ENCODE assay signal across 8 cellular contexts in genomic region chr5:57173318-57174127, GRCh38. TPM values are rescaled to one million over a fixed set of nuclear protein-coding genes. Genes with fewer than 3 reads are reported as not detected.
A peak's percentile ranks its signal among the peaks of the same experiment; 100 is the strongest.
DNase-seq lines count a peak whose midpoint lies in the region; ATAC-seq and TF ChIP-seq lines count a peak whose summit lies in the region.

GPBP1 (plus strand) TSS chr5:57174059; CDS start chr5:57214131, 40,072 bp downstream.

- H3K4me1 ChIP-seq in RWPE2 (ENCODE audit: insufficient read depth, poor library complexity, severe bottlenecking): peaks cover 6% of the 10 kb centered on the region

- H3K4me3 ChIP-seq in RWPE2 (ENCODE audit: severe bottlenecking) (peak within 1 kb of the TSS; percentile 93), fibroblast of mammary gland (ENCODE audit: control insufficient read depth, low read depth, low read length) (peak within 1 kb of the TSS; percentile 92)

- peak within 1 kb of the TSS; percentile 96 for H3K4me3 Mint-ChIP-seq in activated T-helper 2 cell treated with anti-CD3 and anti-CD28 coated beads, Interferon-gamma antibody, Interleukin-2, Interleukin-4, amounts not matched to agents 10 μg/mL and 5 μg/mL and 100 μg/mL, durations not matched to agents 14 hours and 24 hours and 36 hours (ENCODE audit: low read depth)
- peak within 1 kb of the TSS; percentile 98 for H3K4me3 Mint-ChIP-seq in natural killer cell

- intact Hi-C loops in activated T-helper 2 cell treated with anti-CD3 and anti-CD28 coated beads, Interferon-gamma antibody, Interleukin-2, Interleukin-4, amounts not matched to agents 10 μg/mL and 5 μg/mL and 100 μg/mL, durations not matched to agents 14 hours and 24 hours and 36 hours (cut with micrococcal nuclease): loop anchor here (1.0 to 5.0 kb wide), 10 partner anchors 36 to 1865 kb away; partner anchors contain the start of genes MIER3, PLK2 and SETD9
- intact Hi-C loops in natural killer cell (cut with micrococcal nuclease): loop anchor here (2.0 to 10.0 kb wide), 4 partner anchors 34 to 1179 kb away; partner anchors contain the start of gene IL6ST

- peak; percentile 100 for DNase-seq in EH (ENCODE audit: low read depth)
- peak; percentile 99 for DNase-seq in H4 (ENCODE audit: low spot score)
- DNase-seq in LoVo (ENCODE audit: low spot score): peak; percentile 99
- DNase-seq in RWPE2 (ENCODE audit: low spot score): peak; percentile 99
- peak; percentile 96 for DNase-seq in activated T-helper 2 cell treated with anti-CD3 and anti-CD28 coated beads, Interferon-gamma antibody, Interleukin-2, Interleukin-4, amounts not matched to agents 10 μg/mL and 5 μg/mL and 100 μg/mL, durations not matched to agents 14 hours and 24 hours and 36 hours (ENCODE audit: low spot score)
- DNase-seq in fibroblast of mammary gland (ENCODE audit: low read depth): peak; percentile 99
- peak; percentile 97 for DNase-seq in natural killer cell
- peak; percentile 99 for DNase-seq in stimulated activated naive CD4-positive, alpha-beta T cell treated with Interleukin-2 at 50 U/mL for 16 hours (lab: John Stamatoyannopoulos, UW)

- peaks cover 28% of the 10 kb centered on the region for H3K36me3 ChIP-seq in RWPE2 (ENCODE audit: low read depth)

- peak within 1 kb of the TSS; percentile 85 for H3K27ac ChIP-seq in RWPE2 (ENCODE audit: poor library complexity, severe bottlenecking)

- H3K27me3 Mint-ChIP-seq in activated T-helper 2 cell treated with anti-CD3 and anti-CD28 coated beads, Interferon-gamma antibody, Interleukin-2, Interleukin-4, amounts not matched to agents 10 μg/mL and 5 μg/mL and 100 μg/mL, durations not matched to agents 14 hours and 24 hours and 36 hours (ENCODE audit: low read depth): no peaks in the 10 kb centered on the region
- no peaks in the 10 kb centered on the region for H3K27me3 Mint-ChIP-seq in natural killer cell (ENCODE audit: low read depth in 2 of 2)

- peak within 1 kb of the TSS; percentile 99 for H3K27ac Mint-ChIP-seq in activated T-helper 2 cell treated with anti-CD3 and anti-CD28 coated beads, Interferon-gamma antibody, Interleukin-2, Interleukin-4, amounts not matched to agents 10 μg/mL and 5 μg/mL and 100 μg/mL, durations not matched to agents 14 hours and 24 hours and 36 hours
- peak within 1 kb of the TSS; percentile 98 to 100 for H3K27ac Mint-ChIP-seq in natural killer cell

- peak; percentile 81 for ATAC-seq in RWPE2 (ENCODE audit: low read depth)
- peak; percentile 77 to 92 (median 82) for ATAC-seq in natural killer cell

- peaks cover 40% of the 10 kb centered on the region for H3K36me3 Mint-ChIP-seq in activated T-helper 2 cell treated with anti-CD3 and anti-CD28 coated beads, Interferon-gamma antibody, Interleukin-2, Interleukin-4, amounts not matched to agents 10 μg/mL and 5 μg/mL and 100 μg/mL, durations not matched to agents 14 hours and 24 hours and 36 hours (ENCODE audit: low read depth)
- H3K36me3 Mint-ChIP-seq in natural killer cell: no peaks in the 10 kb centered on the region

- no peaks in the 10 kb centered on the region for H3K9me3 Mint-ChIP-seq in activated T-helper 2 cell treated with anti-CD3 and anti-CD28 coated beads, Interferon-gamma antibody, Interleukin-2, Interleukin-4, amounts not matched to agents 10 μg/mL and 5 μg/mL and 100 μg/mL, durations not matched to agents 14 hours and 24 hours and 36 hours
- no peaks in the 10 kb centered on the region for H3K9me3 Mint-ChIP-seq in natural killer cell

- no peaks in the 10 kb centered on the region for H3K9me3 ChIP-seq in RWPE2 (ENCODE audit: severe bottlenecking)

- peaks cover 33% of the 10 kb centered on the region for H3K4me1 Mint-ChIP-seq in activated T-helper 2 cell treated with anti-CD3 and anti-CD28 coated beads, Interferon-gamma antibody, Interleukin-2, Interleukin-4, amounts not matched to agents 10 μg/mL and 5 μg/mL and 100 μg/mL, durations not matched to agents 14 hours and 24 hours and 36 hours (ENCODE audit: low read depth)
- H3K4me1 Mint-ChIP-seq in natural killer cell: peaks cover 46 to 49% of the 10 kb centered on the region in 2 donors

- TF ChIP-seq CTCF in RWPE2 (IDR thresholded peaks at IDR 0.05; ENCODE audit: poor library complexity, severe bottlenecking) (peak; percentile 13), fibroblast of mammary gland (conservative IDR thresholded peaks at IDR 0.05; ENCODE audit: control insufficient read depth, insufficient read depth, low read depth, low read length) (no peak), natural killer cell (IDR thresholded peaks at IDR 0.05) (no peak)

- H3K27me3 ChIP-seq in RWPE2 (ENCODE audit: insufficient read depth, poor library complexity, severe bottlenecking): no peaks in the 10 kb centered on the region

RNA-seq across cellular contexts. Expression of gene GPBP1, which starts in this region (rescaled TPM):
- 31.6 and 39.4 TPM in 2 replicates for total RNA-seq in H4 (2014; rRNA removed; shearing (Covaris generic))
- total RNA-seq in activated T-helper 2 cell treated with anti-CD3 and anti-CD28 coated beads, Interferon-gamma antibody, Interleukin-2, Interleukin-4, amounts not matched to agents 10 μg/mL and 5 μg/mL and 100 μg/mL, durations not matched to agents 14 hours and 24 hours and 36 hours: 87.4 and 92.0 TPM in 2 replicates
- 100 to 1,000 TPM; 104 to 130 (median 118) TPM for total RNA-seq in natural killer cell

Comparison
In these comparisons a context has a peak if more than half of its experiments do, and no peak if none do; other contexts are left out.
1. Peak in every context shown above with its lines: DNase-seq, ATAC-seq, H3K4me3 ChIP-seq and H3K27ac ChIP-seq.